ENCODE assay signal across 7 cellular contexts in the genomic region with DNA sequence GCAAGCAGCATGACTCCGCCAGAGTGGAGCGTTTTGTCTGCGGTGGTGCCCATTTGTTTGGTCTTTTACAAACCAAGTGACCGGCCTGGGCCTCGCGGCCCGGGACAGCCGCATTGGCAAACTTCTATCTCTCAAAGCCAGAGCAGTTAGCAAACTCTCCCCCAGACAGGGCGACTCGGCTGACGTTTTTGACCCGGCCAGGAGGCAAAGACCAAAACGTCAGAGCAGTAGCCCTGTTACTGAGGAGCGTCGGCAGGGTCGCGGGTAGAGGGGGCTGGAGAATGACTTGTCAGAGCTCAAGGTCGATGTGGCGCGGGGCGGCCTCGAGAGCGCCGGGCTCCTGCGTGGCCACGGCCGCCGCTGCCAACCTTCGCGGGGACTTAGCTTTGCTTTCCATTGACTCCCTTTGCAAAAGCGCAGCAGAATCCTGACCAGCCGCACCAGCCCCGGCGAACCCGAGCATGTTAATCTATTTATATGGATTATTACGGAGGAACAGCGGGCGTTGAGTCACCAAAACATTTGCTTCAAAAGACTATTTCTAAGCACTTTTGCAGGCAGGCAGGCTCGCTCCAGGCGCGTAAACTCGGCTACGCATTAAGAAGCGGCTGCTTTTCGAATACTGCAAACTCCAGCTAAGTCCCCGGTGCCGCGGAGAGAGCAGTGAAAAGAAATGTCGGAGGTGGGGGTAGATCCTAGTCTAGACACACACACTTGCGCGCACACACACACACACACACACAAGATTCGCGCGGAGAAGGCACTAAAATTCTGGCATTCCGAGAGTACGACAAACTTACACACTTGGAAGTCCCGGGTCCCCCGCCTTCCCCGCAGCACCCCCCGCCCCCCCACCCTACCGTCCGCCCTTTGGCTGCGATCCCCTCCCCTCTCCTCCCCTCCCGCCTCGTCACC. TPM values are rescaled to one million over a fixed set of nuclear protein-coding genes. Genes with fewer than 3 reads are reported as not detected.
DNase-seq lines count a peak whose midpoint lies in the region; ATAC-seq and TF ChIP-seq lines count a peak whose summit lies in the region.

No MANE protein-coding gene starts in this region.

- ATAC-seq in GM19324 (IDR thresholded peaks at IDR 0.05; ENCODE audit: low FRiP score, unreplicated experiment) = no peak

- H3K27ac ChIP-seq in temporal lobe (ENCODE audit: low read depth, low read length) = peak overlapping the region; percentile 78

- peak overlapping the region; percentile 91 to 96 (median 94) for H3K4me3 Mint-ChIP-seq in brain

- in situ Hi-C loops in GM13976 (cut with MboI; ENCODE audit: low sequenced_read_pairs, unreplicated experiment) = loop anchor here (25.0 kb wide), 2 partner anchors 417 to 633 kb away; no protein-coding TSS in a partner anchor

- TF ChIP-seq CTCF in GM13976 (IDR thresholded peaks at IDR 0.05; ENCODE audit: borderline replicate concordance, control extremely low read depth, extremely low read depth, insufficient read depth, missing control alignments) (no peak), brain (conservative IDR thresholded peaks at IDR 0.05) (no peak)

- peaks cover 59% of the 10 kb centered on the region for H3K27me3 Mint-ChIP-seq in brain

- peak; percentile 35 for DNase-seq in GM13976 (ENCODE audit: low spot score)
- peak; percentile 87 for DNase-seq in NCI-H1092 treated with DMSO at 0.1 percent for 48 hours (lab: John Stamatoyannopoulos, UW)
- peak; percentile 85 for DNase-seq in islet precursor cell
- no peak for DNase-seq in cortex of kidney (lab: John Stamatoyannopoulos, UW)

- peaks cover 63% of the 10 kb centered on the region for H3K4me1 Mint-ChIP-seq in brain

- H3K27ac Mint-ChIP-seq in brain = peak overlapping the region; percentile 95 to 98 (median 97)

- peaks cover 24% of the 10 kb centered on the region for H3K36me3 Mint-ChIP-seq in brain

- H3K9me3 Mint-ChIP-seq in brain = peaks cover 0 to 21% (median 17%) of the 10 kb centered on the region in 5 experiments

RNA-seq across cellular contexts. Expression of a gene that starts 0.6 kb away (rescaled TPM):
- polyA plus RNA-seq in brain (ENCODE audit: insufficient read depth, low read depth, low replicate concordance) = 35.4 TPM
- total RNA-seq in temporal lobe = 20.7 TPM
